ENCODE assay signal across 1 cellular context in the genomic region with DNA sequence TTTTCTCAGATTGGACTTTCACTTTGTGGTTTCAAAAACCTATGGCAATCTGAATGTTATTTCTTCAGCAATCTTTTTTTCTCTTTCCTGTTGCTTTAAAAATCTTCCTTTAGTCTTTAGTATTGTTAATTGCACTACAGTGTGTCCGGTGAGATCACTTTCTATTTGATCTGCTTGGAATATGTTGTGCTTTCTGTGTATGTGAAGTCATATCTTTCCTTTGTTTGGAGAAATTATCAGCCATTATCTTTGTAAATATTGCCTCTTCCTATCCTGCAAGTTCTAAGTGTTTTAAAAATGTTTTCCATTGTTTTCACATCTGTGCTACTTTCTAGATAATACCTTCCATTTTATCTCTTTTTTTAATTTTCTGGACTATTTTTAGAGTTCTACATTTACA.
TF ChIP-seq lines count a peak whose summit lies in the region.

No MANE protein-coding gene starts in this region.

TF ChIP-seq in HepG2, 621 proteins besides CTCF, POLR2A, EP300 and RAD21 (continued from another document):
- TF ChIP-seq DNMT3B (CRISPR knock-in tag; conservative IDR thresholded peaks at IDR 0.05) = no peak
